9 cellular contexts compared by ENCODE assay signal in genomic region chr3:17023006-17023664, GRCh38.
DNase-seq lines count a peak whose midpoint lies in the region; ATAC-seq and TF ChIP-seq lines count a peak whose summit lies in the region.
"Had no signal": no experiment of that assay in that cellular context is flagged by ENCODE, and none has a peak within 500 bp of the region (broad histone marks: within the 10 kb centered on the region; RNA-seq: fewer than 3 reads in every experiment).

No MANE protein-coding gene starts in this region.

- DNase-seq in left ventricle myocardium inferior (no peak), left ventricle myocardium superior (no peak), NB4 (ENCODE audit: low read depth) (peak; percentile 21), astrocyte of the hippocampus (ENCODE audit: low read depth, low spot score) (peak; percentile 47), left lobe of liver (ENCODE audit: low spot score) (no peak), medulla oblongata (ENCODE audit: extremely low spot score) (no peak), NCI-H2081 (lab: John Stamatoyannopoulos, UW) (no peak)
- peak; percentile 11 to 17 for DNase-seq in stimulated activated CD8-positive, alpha-beta memory T cell treated with anti-CD3 and anti-CD28 coated beads, Interleukin-7, amount 100 ng/mL, for 1 hour (ENCODE audit: low read depth in 2 of 2)

- no peaks in the 10 kb centered on the region for H3K9me3 ChIP-seq in left ventricle myocardium inferior (replicated peaks)

- intact Hi-C loops in left ventricle myocardium inferior (cut with micrococcal nuclease) (no loop called here), left ventricle myocardium superior (cut with micrococcal nuclease) (no loop called here)

- H3K27me3 ChIP-seq in left ventricle myocardium inferior (ENCODE audit: low read depth): no peaks in the 10 kb centered on the region
- H3K27me3 ChIP-seq: BLaER1 treated with 17β-estradiol and CSF1 and Interleukin-3, amounts not matched to agents 10 nM and 100 nM had no signal

- TF ChIP-seq CTCF in left ventricle myocardium inferior (IDR thresholded peaks at IDR 0.05; ENCODE audit: borderline replicate concordance) (no peak), NB4 (IDR thresholded peaks at IDR 0.05; ENCODE audit: low read depth, low read length) (no peak)

- H3K36me3 ChIP-seq in left ventricle myocardium inferior: no peaks in the 10 kb centered on the region

- H3K4me3 ChIP-seq in left ventricle myocardium inferior (no peak overlapping the region), NB4 (ENCODE audit: low read depth, low read length) (no peak overlapping the region)
- H3K4me3 ChIP-seq: BLaER1 treated with 17β-estradiol and CSF1 and Interleukin-3, amounts not matched to agents 10 nM and 100 nM had no signal

- ATAC-seq in left ventricle myocardium superior: no peak
- no peak for ATAC-seq in left lobe of liver

- H3K4me1 ChIP-seq in left ventricle myocardium inferior: peaks cover 39% of the 10 kb centered on the region

- H3K27ac ChIP-seq in left ventricle myocardium inferior (replicated peaks): peak overlapping the region; percentile 8
- H3K27ac ChIP-seq: BLaER1 treated with 17β-estradiol and CSF1 and Interleukin-3, amounts not matched to agents 10 nM and 100 nM had no signal

- TF ChIP-seq POLR2A in NB4 (IDR thresholded peaks at IDR 0.05; ENCODE audit: extremely low read depth, insufficient read length): no peak

Comparison
In these comparisons a context has a peak if more than half of its experiments do, and no peak if none do; other contexts are left out.
1. DNase-seq: peak in NB4 (single experiment), astrocyte of the hippocampus (single experiment) and stimulated activated CD8-positive, alpha-beta memory T cell treated with anti-CD3 and anti-CD28 coated beads, Interleukin-7, amount 100 ng/mL, for 1 hour (2 of 2); none in left ventricle myocardium inferior (single experiment), left ventricle myocardium superior (single experiment), left lobe of liver (single experiment), medulla oblongata (single experiment) and NCI-H2081 (0 of 2).